In genomic region chr22:42937164-42937854, GRCh38 we compare ENCODE assay signal across 8 cellular contexts.
DNase-seq lines count a peak whose midpoint lies in the region; ATAC-seq, FAIRE-seq and TF ChIP-seq lines count a peak whose summit lies in the region.

No MANE protein-coding gene starts in this region.

- peak overlapping the region; percentile 39 for H3K9ac ChIP-seq in keratinocyte (ENCODE audit: control insufficient read depth, extremely low read depth, insufficient read depth, low read length)

- no peaks in the 10 kb centered on the region for H4K20me1 ChIP-seq in keratinocyte (ENCODE audit: control insufficient read depth, extremely low read depth, insufficient read depth, low read length)

- H3K79me2 ChIP-seq in keratinocyte (ENCODE audit: control insufficient read depth, insufficient read depth, low read length), result peaks cover 55% of the 10 kb centered on the region

- dilution Hi-C loops in keratinocyte (cut with MboI; ENCODE audit: extremely low pct_ligation_motif_present, low sequenced_read_pairs), result no loop called here

- H3K4me1 Mint-ChIP-seq in activated CD4-positive, alpha-beta T cell treated with anti-CD3 and anti-CD28 coated beads for 36 hours, result peaks cover 61% of the 10 kb centered on the region
- H3K4me1 Mint-ChIP-seq in stimulated activated memory B cell treated with anti-CD40 and anti-IgM and Interleukin-4, amounts not matched to agents 10 μg/mL and 1 μg/mL and 100 μg/mL, for 72 hours, result peaks cover 92% of the 10 kb centered on the region

- H3K36me3 ChIP-seq in keratinocyte (ENCODE audit: control insufficient read depth in 2 of 2, extremely low read depth in 1 of 2, insufficient read depth in 2 of 2, low read length in 2 of 2), result peaks cover 0 to 3% of the 10 kb centered on the region in 2 experiments

- peaks cover 65% of the 10 kb centered on the region for H3K4me1 ChIP-seq in keratinocyte (ENCODE audit: control insufficient read depth, extremely low read depth, insufficient read depth, low read length)

- ATAC-seq in activated CD4-positive, alpha-beta T cell treated with anti-CD3 and anti-CD28 coated beads for 36 hours, result peak; percentile 90
- ATAC-seq in stimulated activated memory B cell treated with anti-CD40 and anti-IgM and Interleukin-4, amounts not matched to agents 10 μg/mL and 1 μg/mL and 100 μg/mL, for 72 hours, result peak; percentile 85
- ATAC-seq in GM18873 (IDR thresholded peaks at IDR 0.05; ENCODE audit: low FRiP score, unreplicated experiment) (no peak), HG03571 (IDR thresholded peaks at IDR 0.05; ENCODE audit: unreplicated experiment) (no peak)

- no peak for TF ChIP-seq CTCF in keratinocyte (optimal IDR thresholded peaks at IDR 0.05 in 1 of 3, IDR thresholded peaks at IDR 0.05 in 1 of 3, conservative IDR thresholded peaks at IDR 0.05 in 1 of 3; ENCODE audit: extremely low read depth in 1 of 3, insufficient read depth in 2 of 3, low read length in 3 of 3)

- H3K4me3 ChIP-seq in keratinocyte (ENCODE audit: control insufficient read depth in 2 of 3, extremely low read depth in 1 of 3, insufficient read depth in 2 of 3, low read depth in 1 of 3, low read length in 3 of 3), result peak overlapping the region in 1 of 3 experiments; percentile 2

- H3K4me3 Mint-ChIP-seq in activated CD4-positive, alpha-beta T cell treated with anti-CD3 and anti-CD28 coated beads for 36 hours, result no peak overlapping the region
- H3K4me3 Mint-ChIP-seq in stimulated activated memory B cell treated with anti-CD40 and anti-IgM and Interleukin-4, amounts not matched to agents 10 μg/mL and 1 μg/mL and 100 μg/mL, for 72 hours, result peak overlapping the region; percentile 38

- no peaks in the 10 kb centered on the region for H3K27me3 ChIP-seq in keratinocyte (ENCODE audit: control insufficient read depth, extremely low read depth, insufficient read depth, low read length)

- H3K4me2 ChIP-seq in keratinocyte (ENCODE audit: control insufficient read depth, extremely low read depth, insufficient read depth, low read depth, low read length), result peak overlapping the region; percentile 64

- H3K27me3 Mint-ChIP-seq in activated CD4-positive, alpha-beta T cell treated with anti-CD3 and anti-CD28 coated beads for 36 hours, result no peaks in the 10 kb centered on the region
- H3K27me3 Mint-ChIP-seq in stimulated activated memory B cell treated with anti-CD40 and anti-IgM and Interleukin-4, amounts not matched to agents 10 μg/mL and 1 μg/mL and 100 μg/mL, for 72 hours, result no peaks in the 10 kb centered on the region

- H3K9me3 Mint-ChIP-seq in activated CD4-positive, alpha-beta T cell treated with anti-CD3 and anti-CD28 coated beads for 36 hours (ENCODE audit: low read depth), result no peaks in the 10 kb centered on the region
- H3K9me3 Mint-ChIP-seq in stimulated activated memory B cell treated with anti-CD40 and anti-IgM and Interleukin-4, amounts not matched to agents 10 μg/mL and 1 μg/mL and 100 μg/mL, for 72 hours, result no peaks in the 10 kb centered on the region

- H3K36me3 Mint-ChIP-seq in activated CD4-positive, alpha-beta T cell treated with anti-CD3 and anti-CD28 coated beads for 36 hours (ENCODE audit: low read depth), result no peaks in the 10 kb centered on the region
- no peaks in the 10 kb centered on the region for H3K36me3 Mint-ChIP-seq in stimulated activated memory B cell treated with anti-CD40 and anti-IgM and Interleukin-4, amounts not matched to agents 10 μg/mL and 1 μg/mL and 100 μg/mL, for 72 hours

- CTCF ChIA-PET in activated CD4-positive, alpha-beta T cell treated with anti-CD3 and anti-CD28 coated beads for 36 hours (lab: Charles Lee), result no interaction called here

- H3K9me3 ChIP-seq in keratinocyte (ENCODE audit: control insufficient read depth, low read depth, low read length), result no peaks in the 10 kb centered on the region

- intact Hi-C loops in activated CD4-positive, alpha-beta T cell treated with anti-CD3 and anti-CD28 coated beads for 36 hours (cut with DNase I, micrococcal nuclease), result no loop called here

- DNase-seq in activated CD4-positive, alpha-beta T cell treated with anti-CD3 and anti-CD28 coated beads for 36 hours, result peak; percentile 65
- no peak for DNase-seq in activated CD4-positive, alpha-beta T cell treated with anti-CD3 and anti-CD28 coated beads for 1 hour
- DNase-seq in NOMO-1 (lab: John Stamatoyannopoulos, UW; ENCODE audit: unreplicated experiment in 2 of 2), result peak; percentile 87 to 88
- DNase-seq in amniotic epithelial cell (ENCODE audit: low read depth), result peak; percentile 88
- no peak for DNase-seq in keratinocyte (ENCODE audit: low read depth, low spot score)

- H3K9me1 ChIP-seq in keratinocyte (ENCODE audit: control insufficient read depth, extremely low read depth, insufficient read depth, low read length), result peaks cover 10% of the 10 kb centered on the region

- POLR2A ChIA-PET in activated CD4-positive, alpha-beta T cell treated with anti-CD3 and anti-CD28 coated beads for 36 hours (lab: Charles Lee), result no interaction called here

- peak overlapping the region; percentile 58 for H3K27ac ChIP-seq in keratinocyte (ENCODE audit: control insufficient read depth, insufficient read depth, low read length)

- H2AFZ ChIP-seq in keratinocyte (ENCODE audit: control insufficient read depth, low read length), result no peak overlapping the region

- peak; percentile 95 for FAIRE-seq in keratinocyte (lab: Jason Lieb, UNC)

- no peak overlapping the region for H3K27ac Mint-ChIP-seq in activated CD4-positive, alpha-beta T cell treated with anti-CD3 and anti-CD28 coated beads for 36 hours
- H3K27ac Mint-ChIP-seq in stimulated activated memory B cell treated with anti-CD40 and anti-IgM and Interleukin-4, amounts not matched to agents 10 μg/mL and 1 μg/mL and 100 μg/mL, for 72 hours, result peak overlapping the region; percentile 91

Comparison
In these comparisons a context has a peak if more than half of its experiments do, and no peak if none do; other contexts are left out.
1. DNase-seq: peak in activated CD4-positive, alpha-beta T cell treated with anti-CD3 and anti-CD28 coated beads for 36 hours (single experiment), NOMO-1 (2 of 2) and amniotic epithelial cell (single experiment); none in activated CD4-positive, alpha-beta T cell treated with anti-CD3 and anti-CD28 coated beads for 1 hour (single experiment) and keratinocyte (single experiment).
2. ATAC-seq: peak in activated CD4-positive, alpha-beta T cell treated with anti-CD3 and anti-CD28 coated beads for 36 hours (single experiment) and stimulated activated memory B cell treated with anti-CD40 and anti-IgM and Interleukin-4, amounts not matched to agents 10 μg/mL and 1 μg/mL and 100 μg/mL, for 72 hours (single experiment); none in GM18873 (single experiment) and HG03571 (single experiment).